Comparison of ENCODE assay signal across 12 cellular contexts in genomic region chr15:65841121-65841930, GRCh38. TPM values are rescaled to one million over a fixed set of nuclear protein-coding genes. Genes with fewer than 3 reads are reported as not detected.
DNase-seq lines count a peak whose midpoint lies in the region; ATAC-seq, FAIRE-seq and TF ChIP-seq lines count a peak whose summit lies in the region.
"Had no signal": no experiment of that assay in that cellular context is flagged by ENCODE, and none has a peak within 500 bp of the region (broad histone marks: within the 10 kb centered on the region; RNA-seq: fewer than 3 reads in every experiment).

No MANE protein-coding gene starts in this region.

- no peak for TF ChIP-seq RAD21 in H1 (IDR thresholded peaks at IDR 0.05 in 1 of 2, conservative IDR thresholded peaks at IDR 0.05 in 1 of 2; ENCODE audit: low read depth in 2 of 2, low read length in 2 of 2)

- no peak overlapping the region for H3K18ac ChIP-seq in H1 (ENCODE audit: extremely low read depth, low read length)
- H3K18ac ChIP-seq in mesenchymal stem cell (ENCODE audit: low read depth in 1 of 2, low read length in 2 of 2) = no peak overlapping the region

- CTCF ChIA-PET in H1 (lab: Charles Lee; ENCODE audit: partially characterized antibody) = interaction anchor here (0.6 to 10.6 kb wide), 7 partner anchors 12 to 342 kb away, joined by 3 to 134 read pairs (median 5); no protein-coding TSS in a partner anchor

- no peaks in the 10 kb centered on the region for H3K4me1 ChIP-seq in H1 (replicated peaks in 1 of 4; ENCODE audit: control insufficient read depth in 3 of 4, insufficient read depth in 4 of 4, low read length in 3 of 4)
- peaks cover 8% of the 10 kb centered on the region for H3K4me1 ChIP-seq in mesenchymal stem cell (ENCODE audit: control insufficient read depth, insufficient read depth, low read depth, low read length)

- no peak overlapping the region for H2AK5ac ChIP-seq in H1 (ENCODE audit: low read depth, low read length)
- no peak overlapping the region for H2AK5ac ChIP-seq in mesenchymal stem cell (ENCODE audit: low read length, severe bottlenecking)

- H2BK120ac ChIP-seq in H1 (replicated peaks; ENCODE audit: low read depth, low read length) (no peak overlapping the region), mesenchymal stem cell (ENCODE audit: low read depth, low read length) (no peak overlapping the region)

- no peak for ATAC-seq in HG03097 (IDR thresholded peaks at IDR 0.05; ENCODE audit: low FRiP score, unreplicated experiment)
- no peak for ATAC-seq in HG03342 (IDR thresholded peaks at IDR 0.05; ENCODE audit: unreplicated experiment)
- ATAC-seq: activated CD4-positive, alpha-beta T cell treated with anti-CD3 and anti-CD28 coated beads for 36 hours; gastrocnemius medialis had no signal

- H4K91ac ChIP-seq in H1 (replicated peaks; ENCODE audit: insufficient read length, low read length) = no peak overlapping the region
- H4K91ac ChIP-seq in mesenchymal stem cell (ENCODE audit: low read length) = no peak overlapping the region

- H2AFZ ChIP-seq in H1 (ENCODE audit: low read length) = 0 out of 2 replicates have a peak overlapping the region, but pooled peaks have one; percentile 69
- no peak overlapping the region for H2AFZ ChIP-seq in mesenchymal stem cell (ENCODE audit: low read depth, low read length)

- H4K8ac ChIP-seq in H1 (ENCODE audit: extremely low read depth, insufficient read depth, low read length) (no peak overlapping the region), mesenchymal stem cell (ENCODE audit: low read length) (peak overlapping the region; percentile 27)

- POLR2A ChIA-PET in H1 (lab: Charles Lee; ENCODE audit: partially characterized antibody) = interaction anchor here (1.2 kb wide), 1 partner anchor 27 kb away, joined by 4 read pairs; the partner anchor contains the start of gene RAB11A

- 91% methylated on average over 11 of the region's 11 CpGs; no CpG with 5 or more reads in 1 of the 2 experiments for WGBS in H1 (ENCODE audit: extremely low coverage in 1 of 2, insufficient coverage in 1 of 2, insufficient read length in 1 of 2, insufficient replicate concordance in 2 of 2, low coverage in 1 of 2, low lambda C conversion rate in 2 of 2, missing lambda C conversion rate in 1 of 2), 2 experiments
- 82% methylated on average over 11 of the region's 11 CpGs for WGBS in mesenchymal stem cell

- no peak overlapping the region for H3K27ac ChIP-seq in H1 (ENCODE audit: low read depth, low read length)
- no peak overlapping the region for H3K27ac ChIP-seq in mesenchymal stem cell (ENCODE audit: low read length, poor library complexity, severe bottlenecking)
- H3K27ac ChIP-seq: gastrocnemius medialis had no signal

- H3K4me2 ChIP-seq in H1 (ENCODE audit: insufficient read depth in 1 of 2, low read depth in 2 of 2, low read length in 2 of 2) (no peak overlapping the region), mesenchymal stem cell (ENCODE audit: low read length, poor library complexity, severe bottlenecking) (no peak overlapping the region)

- H2BK15ac ChIP-seq in H1 (ENCODE audit: low read length) (no peak overlapping the region), mesenchymal stem cell (ENCODE audit: low read depth, poor library complexity, severe bottlenecking) (no peak overlapping the region)

- H3K23me2 ChIP-seq in H1 (ENCODE audit: low read depth, low read length) = no peaks in the 10 kb centered on the region

- H3K4ac ChIP-seq in H1 (replicated peaks; ENCODE audit: insufficient read length, low read depth, low read length) = no peak overlapping the region
- no peak overlapping the region for H3K4ac ChIP-seq in mesenchymal stem cell (ENCODE audit: low read depth in 1 of 2, low read length in 2 of 2)

- no peak for DNase-seq in AG09309 (ENCODE audit: low read depth)
- DNase-seq in LHCN-M2 (ENCODE audit: low read depth) = peak; percentile 13
- DNase-seq in H1 (ENCODE audit: low read depth in 1 of 2, low spot score in 2 of 2) = no peak
- no peak for DNase-seq in mesenchymal stem cell
- DNase-seq in NCI-H187 (lab: John Stamatoyannopoulos, UW) = no peak
- DNase-seq in NCI-H1092 treated with DMSO at 0.1 percent for 48 hours (lab: John Stamatoyannopoulos, UW) = no peak
- DNase-seq: activated CD4-positive, alpha-beta T cell treated with anti-CD3 and anti-CD28 coated beads for 36 hours; activated naive CD8-positive, alpha-beta T cell treated with anti-CD3 and anti-CD28 coated beads, Interleukin-2, amount 10 ng/mL, durations not matched to agents 7 days and 5 days; CD8-positive, alpha-beta memory T cell; gastrocnemius medialis had no signal

- no peaks in the 10 kb centered on the region for H3K36me3 ChIP-seq in H1 (ENCODE audit: control insufficient read depth in 2 of 4, insufficient read depth in 4 of 4, low read length in 3 of 4)
- H3K36me3 ChIP-seq in mesenchymal stem cell (ENCODE audit: control insufficient read depth in 1 of 2, insufficient read depth in 2 of 2, low read depth in 1 of 2, low read length in 2 of 2) = no peaks in the 10 kb centered on the region
- H3K36me3 ChIP-seq: gastrocnemius medialis had no signal

- H3K56ac ChIP-seq in H1 (replicated peaks; ENCODE audit: insufficient read length, low read depth, low read length) = no peak overlapping the region

- H2BK12ac ChIP-seq in H1 (ENCODE audit: low read depth, low read length) = no peak overlapping the region
- H2BK12ac ChIP-seq in mesenchymal stem cell (ENCODE audit: low read length in 2 of 2) = no peak overlapping the region

- H3K4me3 ChIP-seq in AG09309 (ENCODE audit: control insufficient read depth, low read depth, low read length) = peak overlapping the region; percentile 32
- no peak overlapping the region for H3K4me3 ChIP-seq in H1 (ENCODE audit: extremely low read depth in 1 of 4, insufficient read depth in 2 of 4, low read depth in 3 of 4, low read length in 4 of 4)
- H3K4me3 ChIP-seq in mesenchymal stem cell (ENCODE audit: insufficient read depth in 1 of 2, low read depth in 1 of 2, low read length in 2 of 2) = peak overlapping the region in 1 of 2 experiments; percentile 35
- H3K4me3 ChIP-seq: gastrocnemius medialis had no signal

- H2BK5ac ChIP-seq in H1 (ENCODE audit: low read depth, low read length) (0 out of 2 replicates have a peak overlapping the region, but pooled peaks have one; percentile 16), mesenchymal stem cell (ENCODE audit: low read depth, low read length, poor library complexity, severe bottlenecking) (no peak overlapping the region)

- H3K14ac ChIP-seq in H1 (ENCODE audit: insufficient read length) = no peak overlapping the region
- H3K14ac ChIP-seq in mesenchymal stem cell (ENCODE audit: low read length in 2 of 2) = no peak overlapping the region

- no peaks in the 10 kb centered on the region for H4K20me1 ChIP-seq in H1 (replicated peaks in 1 of 2; ENCODE audit: control insufficient read depth in 1 of 2, insufficient read depth in 2 of 2, low read length in 2 of 2)

- no peak overlapping the region for H3K23ac ChIP-seq in H1 (ENCODE audit: insufficient read length)
- H3K23ac ChIP-seq in mesenchymal stem cell (ENCODE audit: low read length in 2 of 2) = no peak overlapping the region

- H3K79me2 ChIP-seq in H1 (ENCODE audit: control insufficient read depth in 1 of 2, insufficient read depth in 2 of 2, low read length in 2 of 2) = no peaks in the 10 kb centered on the region

- TF ChIP-seq CTCF in AG09309 (IDR thresholded peaks at IDR 0.05; ENCODE audit: control insufficient read depth, insufficient read depth, low read depth, low read length, missing control alignments) = no peak
- TF ChIP-seq CTCF in H1 (IDR thresholded peaks at IDR 0.05; ENCODE audit: control extremely low read depth in 1 of 3, insufficient read depth in 1 of 3, low read depth in 1 of 3, low read length in 3 of 3) = no peak

- H3K79me1 ChIP-seq in H1 (ENCODE audit: low read depth, low read length) (no peaks in the 10 kb centered on the region), mesenchymal stem cell (replicated peaks; ENCODE audit: low read length, poor library complexity, severe bottlenecking) (no peaks in the 10 kb centered on the region)

- no peak overlapping the region for H2BK20ac ChIP-seq in H1 (ENCODE audit: low read length)

- no peak for TF ChIP-seq POLR2A in H1 (IDR thresholded peaks at IDR 0.05; ENCODE audit: control extremely low read depth in 1 of 2, low read depth in 2 of 2, low read length in 2 of 2)

- H3K9me3 ChIP-seq in H1 (ENCODE audit: insufficient read depth in 2 of 2, low read depth in 1 of 2, low read length in 1 of 2) (no peaks in the 10 kb centered on the region), mesenchymal stem cell (ENCODE audit: control insufficient read depth, low read length) (no peaks in the 10 kb centered on the region)
- H3K9me3 ChIP-seq: gastrocnemius medialis had no signal

- no peak for FAIRE-seq in H1 (lab: Jason Lieb, UNC)

- TF ChIP-seq EP300 in H1 (IDR thresholded peaks at IDR 0.05; ENCODE audit: borderline replicate concordance in 1 of 2, low read depth in 2 of 2, low read length in 2 of 2) = no peak

- H3K9ac ChIP-seq in H1 (replicated peaks in 1 of 4; ENCODE audit: extremely low read depth in 1 of 4, low read depth in 3 of 4, low read length in 3 of 4) = no peak overlapping the region
- peak overlapping the region; percentile 59 for H3K9ac ChIP-seq in mesenchymal stem cell (ENCODE audit: low read length)

- no peak overlapping the region for H4K5ac ChIP-seq in H1 (ENCODE audit: insufficient read length, low read depth, low read length)

- no peaks in the 10 kb centered on the region for H3K27me3 ChIP-seq in H1 (replicated peaks in 1 of 4; ENCODE audit: control insufficient read depth in 3 of 4, extremely low read depth in 1 of 4, insufficient read depth in 3 of 4, low read length in 3 of 4)
- H3K27me3 ChIP-seq in mesenchymal stem cell (ENCODE audit: control insufficient read depth in 1 of 2, insufficient read depth in 1 of 2, low read length in 2 of 2) = no peaks in the 10 kb centered on the region
- H3K27me3 ChIP-seq: gastrocnemius medialis had no signal

RNA-seq across cellular contexts. Expression of gene RAB11A, which starts 28.0 kb away (rescaled TPM):
- 219 and 243 TPM in 2 replicates for total RNA-seq in LHCN-M2 (2014; rRNA removed)
- 193 TPM for polyA plus RNA-seq in LHCN-M2 (2012)
- total RNA-seq in H1 (2021; fragmentation: NEBNext Ultra II Directional; extraction: Animal tissue kit (Norgen Biotek cat#: 25700)) = 247 and 254 TPM in 2 replicates
- 141 and 211 TPM in 2 replicates for polyA plus RNA-seq in H1 (2011; rRNA removed)
- 272 TPM for polyA plus RNA-seq in H1 (2011; cell fraction: cytosol; rRNA removed)
- 63.0 TPM for polyA plus RNA-seq in H1 (2011; cell fraction: nucleus; rRNA removed)
- 251 to 406 TPM (median 294 TPM) in 4 replicates for polyA plus RNA-seq in H1 (2012, experiment 1 of 2)
- polyA plus RNA-seq in H1 (2012, experiment 2 of 2) = 121 TPM
- polyA plus RNA-seq in H1 (2013, experiment 1 of 2) = 211 TPM
- polyA plus RNA-seq in H1 (2013, experiment 2 of 2) = 229 TPM
- polyA minus RNA-seq in H1 (2011; rRNA and poly(A)+ RNA removed) = 212 and 347 TPM in 2 replicates
- 74.1 TPM for polyA minus RNA-seq in H1 (2011; cell fraction: cytosol; rRNA and poly(A)+ RNA removed)
- polyA minus RNA-seq in H1 (2011; cell fraction: nucleus; rRNA and poly(A)+ RNA removed) = 32.8 TPM
- polyA plus RNA-seq in mesenchymal stem cell (2013, experiment 1 of 2) = 289 TPM
- polyA plus RNA-seq in mesenchymal stem cell (2013, experiment 2 of 2) = 300 TPM

RNA-seq across cellular contexts. Expression of gene DENND4A, which starts 49.2 kb away (rescaled TPM):
- total RNA-seq in LHCN-M2 (2014; rRNA removed) = 7.8 and 16.4 TPM in 2 replicates
- polyA plus RNA-seq in LHCN-M2 (2012) = 2.5 TPM
- 4.7 and 6.1 TPM in 2 replicates for total RNA-seq in H1 (2021; fragmentation: NEBNext Ultra II Directional; extraction: Animal tissue kit (Norgen Biotek cat#: 25700))
- 0.86 and 1.3 TPM in 2 replicates for polyA plus RNA-seq in H1 (2011; rRNA removed)
- polyA plus RNA-seq in H1 (2011; cell fraction: cytosol; rRNA removed) = 1.5 TPM
- 1.3 TPM for polyA plus RNA-seq in H1 (2011; cell fraction: nucleus; rRNA removed)
- polyA plus RNA-seq in H1 (2012, experiment 1 of 2) = 1.3 to 3.0 TPM (median 1.9 TPM) in 4 replicates
- polyA plus RNA-seq in H1 (2012, experiment 2 of 2) = 0.07 TPM
- polyA plus RNA-seq in H1 (2013, experiment 1 of 2) = 3.0 TPM
- 2.7 TPM for polyA plus RNA-seq in H1 (2013, experiment 2 of 2)
- polyA minus RNA-seq in H1 (2011; rRNA and poly(A)+ RNA removed) = 8.1 and 11.8 TPM in 2 replicates
- polyA minus RNA-seq in H1 (2011; cell fraction: cytosol; rRNA and poly(A)+ RNA removed) = 3.9 TPM
- polyA minus RNA-seq in H1 (2011; cell fraction: nucleus; rRNA and poly(A)+ RNA removed) = 16.4 TPM
- 8.3 TPM for polyA plus RNA-seq in mesenchymal stem cell (2013, experiment 1 of 2)
- polyA plus RNA-seq in mesenchymal stem cell (2013, experiment 2 of 2) = 8.4 TPM
